8 cellular contexts compared by ENCODE assay signal in the genomic region with DNA sequence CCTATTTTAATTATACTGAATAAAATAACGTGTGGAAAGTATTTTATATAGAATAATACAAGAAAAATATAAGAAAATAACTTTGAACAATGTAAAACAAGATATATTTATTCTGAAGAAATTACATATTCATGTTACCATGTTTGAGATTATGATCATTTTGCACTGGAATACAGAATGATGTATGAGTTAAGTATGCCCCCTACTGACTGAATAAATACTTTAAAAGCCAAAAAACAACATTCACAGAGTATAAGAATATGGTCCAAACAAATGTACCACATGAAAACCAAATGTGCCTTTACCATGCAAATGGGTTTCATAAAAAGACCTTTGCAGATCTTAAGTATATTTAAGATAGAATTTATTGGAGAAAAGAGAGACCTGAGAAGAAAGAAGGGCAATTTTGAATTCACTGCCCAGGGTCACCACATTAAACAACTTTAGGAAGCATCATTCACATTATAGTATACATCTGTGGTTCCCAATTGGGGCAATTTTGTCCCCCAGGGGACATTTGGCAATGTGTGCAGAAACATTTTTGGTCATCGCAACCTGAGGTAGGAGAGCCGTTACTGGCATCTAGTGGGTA.
A peak's percentile ranks its signal among the peaks of the same experiment; 100 is the strongest.
DNase-seq lines count a peak whose midpoint lies in the region; ATAC-seq, FAIRE-seq and TF ChIP-seq lines count a peak whose summit lies in the region.
"Had no signal": no experiment of that assay in that cellular context is flagged by ENCODE, and none has a peak within 500 bp of the region (broad histone marks: within the 10 kb centered on the region; RNA-seq: fewer than 3 reads in every experiment).

No MANE protein-coding gene starts in this region.

- no peak for ATAC-seq in GM21825 (IDR thresholded peaks at IDR 0.05; ENCODE audit: unreplicated experiment)

- no peak overlapping the region for H3K9ac ChIP-seq in mesenchymal stem cell (ENCODE audit: low read length)

- no peaks in the 10 kb centered on the region for H3K27me3 ChIP-seq in mesenchymal stem cell (ENCODE audit: control insufficient read depth in 1 of 2, insufficient read depth in 1 of 2, low read length in 2 of 2)
- H3K27me3 ChIP-seq: SJCRH30 had no signal

- no peak overlapping the region for H2BK5ac ChIP-seq in mesenchymal stem cell (ENCODE audit: low read depth, low read length, poor library complexity, severe bottlenecking)

- no peak overlapping the region for H3K18ac ChIP-seq in mesenchymal stem cell (ENCODE audit: low read depth in 1 of 2, low read length in 2 of 2)

- WGBS in mesenchymal stem cell = 99% methylated on average over 2 of the region's 3 CpGs

- no peak for FAIRE-seq in H54 (lab: Jason Lieb, UNC)

- no peak overlapping the region for H2BK12ac ChIP-seq in mesenchymal stem cell (ENCODE audit: low read length in 2 of 2)

- DNase-seq in G401 (ENCODE audit: low spot score) (peak; percentile 27), amniotic epithelial cell (ENCODE audit: low read depth) (peak; percentile 30), mesenchymal stem cell (peak; percentile 12), LoVo (ENCODE audit: low spot score) (no peak), H54 (ENCODE audit: insufficient read length, low spot score) (no peak)
- peak; percentile 30 for DNase-seq in Jurkat, Clone E6-1 (ENCODE audit: low read depth, low spot score)

- peaks cover 2 to 9% of the 10 kb centered on the region in 2 experiments for H3K36me3 ChIP-seq in mesenchymal stem cell (ENCODE audit: control insufficient read depth in 1 of 2, insufficient read depth in 2 of 2, low read depth in 1 of 2, low read length in 2 of 2)

- H3K27ac ChIP-seq in mesenchymal stem cell (ENCODE audit: low read length, poor library complexity, severe bottlenecking) = no peak overlapping the region
- H3K27ac ChIP-seq: SJCRH30 had no signal

- no peak overlapping the region for H3K4me3 ChIP-seq in Jurkat, Clone E6-1 (ENCODE audit: low read length)
- no peak overlapping the region for H3K4me3 ChIP-seq in mesenchymal stem cell (ENCODE audit: insufficient read depth in 1 of 2, low read depth in 1 of 2, low read length in 2 of 2)
- H3K4me3 ChIP-seq: SJCRH30 had no signal

- H3K14ac ChIP-seq in mesenchymal stem cell (ENCODE audit: low read length in 2 of 2) = no peak overlapping the region

- H2BK120ac ChIP-seq in mesenchymal stem cell (ENCODE audit: low read depth, low read length) = no peak overlapping the region

- no peak overlapping the region for H4K91ac ChIP-seq in mesenchymal stem cell (ENCODE audit: low read length)

- H3K23ac ChIP-seq in mesenchymal stem cell (ENCODE audit: low read length in 2 of 2) = no peak overlapping the region

- in situ Hi-C loops in G401 (cut with HindIII; ENCODE audit: low sequenced_read_pairs) = no loop called here

- no peak overlapping the region for H2AFZ ChIP-seq in mesenchymal stem cell (ENCODE audit: low read depth, low read length)

- H4K8ac ChIP-seq in mesenchymal stem cell (ENCODE audit: low read length) = no peak overlapping the region

- no peaks in the 10 kb centered on the region for H3K79me1 ChIP-seq in mesenchymal stem cell (replicated peaks; ENCODE audit: low read length, poor library complexity, severe bottlenecking)

- H3K4me2 ChIP-seq in mesenchymal stem cell (ENCODE audit: low read length, poor library complexity, severe bottlenecking) = no peak overlapping the region

- H2BK15ac ChIP-seq in mesenchymal stem cell (ENCODE audit: low read depth, poor library complexity, severe bottlenecking) = no peak overlapping the region

- H3K4me1 ChIP-seq in mesenchymal stem cell (ENCODE audit: control insufficient read depth, insufficient read depth, low read depth, low read length) = no peaks in the 10 kb centered on the region
- H3K4me1 ChIP-seq: SJCRH30 had no signal

- no peak overlapping the region for H3K4ac ChIP-seq in mesenchymal stem cell (ENCODE audit: low read depth in 1 of 2, low read length in 2 of 2)

- TF ChIP-seq POLR2A in H54 (IDR thresholded peaks at IDR 0.05; ENCODE audit: low read depth, low read length) = no peak

- no peak overlapping the region for H2AK5ac ChIP-seq in mesenchymal stem cell (ENCODE audit: low read length, severe bottlenecking)

- H3K9me3 ChIP-seq in mesenchymal stem cell (ENCODE audit: control insufficient read depth, low read length) = peaks cover 4% of the 10 kb centered on the region
- H3K9me3 ChIP-seq: SJCRH30 had no signal

Comparison
In these comparisons a context has a peak if more than half of its experiments do, and no peak if none do; other contexts are left out.
1. DNase-seq: peak in G401 (single experiment), Jurkat, Clone E6-1 (single experiment), amniotic epithelial cell (single experiment) and mesenchymal stem cell (single experiment); none in LoVo (single experiment) and H54 (single experiment).